ENCODE assay signal across 9 cellular contexts in genomic region chr14:56342419-56342901, GRCh38.
A peak's percentile ranks its signal among the peaks of the same experiment; 100 is the strongest.
DNase-seq lines count a peak whose midpoint lies in the region; ATAC-seq and TF ChIP-seq lines count a peak whose summit lies in the region.
"Had no signal": no experiment of that assay in that cellular context is flagged by ENCODE, and none has a peak within 500 bp of the region (broad histone marks: within the 10 kb centered on the region; RNA-seq: fewer than 3 reads in every experiment).

No MANE protein-coding gene starts in this region.

- H3K4me1 Mint-ChIP-seq in activated T-cell treated with anti-CD3 and anti-CD28 coated beads, Interleukin-2, amount 50 U/mL, for 4 hours (ENCODE audit: low read depth), result no peaks in the 10 kb centered on the region

- no peak overlapping the region for H3K23ac ChIP-seq in trophoblast cell (ENCODE audit: low read length)

- no peak overlapping the region for H3K9ac ChIP-seq in trophoblast cell (ENCODE audit: low read length)

- H3K79me1 ChIP-seq in trophoblast cell (ENCODE audit: low read length), result no peaks in the 10 kb centered on the region

- no peaks in the 10 kb centered on the region for H3K4me1 ChIP-seq in trophoblast cell (ENCODE audit: control insufficient read depth in 1 of 2, insufficient read depth in 2 of 2, low read length in 2 of 2)

- H3K27ac ChIP-seq in brain microvascular endothelial cell (peak overlapping the region; percentile 42), trophoblast cell (ENCODE audit: low read depth, low read length) (no peak overlapping the region)
- H3K27ac ChIP-seq: WERI-Rb-1 had no signal

- no peak overlapping the region for H2AK5ac ChIP-seq in trophoblast cell (ENCODE audit: low read length)

- H3K9me3 Mint-ChIP-seq in activated T-cell treated with anti-CD3 and anti-CD28 coated beads, Interleukin-2, amount 50 U/mL, for 4 hours, result no peaks in the 10 kb centered on the region

- peak; percentile 47 for ATAC-seq in HG02798 (IDR thresholded peaks at IDR 0.05; ENCODE audit: poor library complexity, unreplicated experiment)
- ATAC-seq in activated T-cell treated with anti-CD3 and anti-CD28 coated beads, Interleukin-2, amount 50 U/mL, for 4 hours, result no peak

- H3K4me3 ChIP-seq in brain microvascular endothelial cell (ENCODE audit: low read depth, low read length) (no peak overlapping the region), trophoblast cell (ENCODE audit: low read depth, low read length) (no peak overlapping the region)

- no peak overlapping the region for H3K4ac ChIP-seq in trophoblast cell (ENCODE audit: low read depth, low read length)

- no peak overlapping the region for H2BK5ac ChIP-seq in trophoblast cell (ENCODE audit: low read depth, low read length, poor library complexity)

- H3K27me3 ChIP-seq in brain microvascular endothelial cell (replicated peaks) (no peaks in the 10 kb centered on the region), trophoblast cell (ENCODE audit: insufficient read depth, low read length) (no peaks in the 10 kb centered on the region)

- H2AFZ ChIP-seq in trophoblast cell (ENCODE audit: insufficient read depth, low read length, poor library complexity), result no peak overlapping the region

- no peak overlapping the region for H3K14ac ChIP-seq in trophoblast cell (ENCODE audit: low read length)

- in situ Hi-C loops in brain microvascular endothelial cell (cut with HindIII; ENCODE audit: low pct_ligation_motif_present, low sequenced_read_pairs), result no loop called here

- no CpG with 5 or more reads among the region's 5 CpGs for WGBS in trophoblast cell (ENCODE audit: extremely low coverage, insufficient coverage, insufficient read length)

- H4K8ac ChIP-seq in trophoblast cell (ENCODE audit: low read depth, low read length), result no peak overlapping the region

- TF ChIP-seq CTCF in brain microvascular endothelial cell (IDR thresholded peaks at IDR 0.05; ENCODE audit: low read depth, low read length, missing control alignments), result no peak

- no peaks in the 10 kb centered on the region for H3K36me3 Mint-ChIP-seq in activated T-cell treated with anti-CD3 and anti-CD28 coated beads, Interleukin-2, amount 50 U/mL, for 4 hours (ENCODE audit: insufficient read depth)

- no peaks in the 10 kb centered on the region for H3K27me3 Mint-ChIP-seq in activated T-cell treated with anti-CD3 and anti-CD28 coated beads, Interleukin-2, amount 50 U/mL, for 4 hours (ENCODE audit: low read depth)

- H3K18ac ChIP-seq in trophoblast cell (ENCODE audit: low read length), result no peak overlapping the region

- peak; percentile 20 for DNase-seq in EL
- peak; percentile 43 for DNase-seq in brain microvascular endothelial cell
- DNase-seq in non-pigmented ciliary epithelial cell (ENCODE audit: low read depth), result peak; percentile 42
- DNase-seq in activated T-cell treated with anti-CD3 and anti-CD28 coated beads, Interleukin-2, amount 50 U/mL, for 4 hours, result no peak
- DNase-seq in trophoblast cell, result no peak
- DNase-seq in D341Med (ENCODE audit: low spot score), result no peak
- DNase-seq in SHP77 (lab: John Stamatoyannopoulos, UW), result no peak
- DNase-seq: WERI-Rb-1 had no signal

- H3K36me3 ChIP-seq in brain microvascular endothelial cell (replicated peaks) (no peaks in the 10 kb centered on the region), trophoblast cell (ENCODE audit: control insufficient read depth in 1 of 2, insufficient read depth in 2 of 2, low read length in 2 of 2) (no peaks in the 10 kb centered on the region)
- H3K36me3 ChIP-seq: WERI-Rb-1 had no signal

- H3K9me3 ChIP-seq in trophoblast cell (ENCODE audit: insufficient read depth, low read depth, low read length), result no peaks in the 10 kb centered on the region

- H3K4me2 ChIP-seq in trophoblast cell (ENCODE audit: low read length), result no peak overlapping the region

- H2BK120ac ChIP-seq in trophoblast cell (ENCODE audit: insufficient read depth, low read length, poor library complexity), result no peak overlapping the region

- H3K4me3 Mint-ChIP-seq in activated T-cell treated with anti-CD3 and anti-CD28 coated beads, Interleukin-2, amount 50 U/mL, for 4 hours, result no peak overlapping the region

- no peak overlapping the region for H4K12ac ChIP-seq in trophoblast cell (ENCODE audit: low read depth, low read length)

- no peak overlapping the region for H2BK12ac ChIP-seq in trophoblast cell (ENCODE audit: low read length)

- H3K79me2 ChIP-seq in trophoblast cell (ENCODE audit: control insufficient read depth, insufficient read depth, low read length, poor library complexity), result no peaks in the 10 kb centered on the region

- no peak overlapping the region for H4K91ac ChIP-seq in trophoblast cell (ENCODE audit: low read depth, low read length)

Comparison
In these comparisons a context has a peak if more than half of its experiments do, and no peak if none do; other contexts are left out.
1. DNase-seq: peak in EL (single experiment), brain microvascular endothelial cell (single experiment) and non-pigmented ciliary epithelial cell (single experiment); none in activated T-cell treated with anti-CD3 and anti-CD28 coated beads, Interleukin-2, amount 50 U/mL, for 4 hours (single experiment), trophoblast cell (0 of 2), D341Med (single experiment) and SHP77 (0 of 2).